8 cellular contexts compared by ENCODE assay signal in the genomic region with DNA sequence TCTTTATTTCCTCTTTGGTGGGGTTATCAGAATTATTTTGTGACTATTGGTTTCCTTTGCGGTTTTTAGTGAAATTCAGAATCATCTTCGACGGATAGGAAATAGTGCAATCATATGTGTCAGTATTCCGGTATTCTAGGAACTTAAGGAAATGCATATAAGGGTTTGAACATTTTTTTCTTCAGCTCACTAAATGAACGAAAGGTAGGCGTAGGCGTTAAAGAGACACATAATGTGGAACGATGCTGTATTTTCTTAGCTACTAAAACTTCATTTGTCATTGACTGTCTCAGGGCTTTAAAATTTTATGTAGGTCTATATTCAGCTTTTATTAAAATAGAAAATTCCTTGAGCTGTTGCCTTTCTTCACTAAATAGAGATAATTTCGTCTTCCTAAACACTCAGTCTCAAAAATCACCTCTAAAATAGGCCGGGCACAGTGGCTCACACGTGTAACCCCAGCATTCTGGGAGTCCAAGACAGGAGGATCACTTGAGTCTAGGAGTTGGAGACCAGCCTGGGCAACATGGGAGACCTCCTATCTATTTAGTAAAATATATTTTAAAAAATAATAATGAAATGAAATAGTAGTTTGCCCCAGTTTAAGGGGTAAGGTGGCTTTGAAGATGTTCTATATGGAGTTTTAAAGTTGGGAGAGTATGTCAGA. TPM values are rescaled to one million over a fixed set of nuclear protein-coding genes. Genes with fewer than 3 reads are reported as not detected.
DNase-seq lines count a peak whose midpoint lies in the region; ATAC-seq, FAIRE-seq and TF ChIP-seq lines count a peak whose summit lies in the region.

No MANE protein-coding gene starts in this region.

- H3K9me3 Mint-ChIP-seq in CD4-positive, alpha-beta T cell: no peaks in the 10 kb centered on the region
- no peaks in the 10 kb centered on the region for H3K9me3 Mint-ChIP-seq in nephron

- no peak for FAIRE-seq in RCC 7860 (lab: Jason Lieb, UNC)

- H3K27me3 ChIP-seq in CD4-positive, alpha-beta T cell (ENCODE audit: control insufficient read depth, insufficient read depth, low read length): no peaks in the 10 kb centered on the region

- DNase-seq in CD4-positive, alpha-beta T cell: no peak
- peak; percentile 95 for DNase-seq in MV-4-11 (lab: John Stamatoyannopoulos, UW)
- DNase-seq in central memory CD4-positive, alpha-beta T cell: peak; percentile 69
- no peak for DNase-seq in RCC 7860 (ENCODE audit: low spot score)
- DNase-seq in DMS53 treated with DMSO at 0.1 percent for 48 hours (lab: John Stamatoyannopoulos, UW; ENCODE audit: unreplicated experiment): no peak
- no peak for DNase-seq in HEK293T (ENCODE audit: extremely low spot score)
- DNase-seq in glomerular visceral epithelial cell (ENCODE audit: extremely low spot score): no peak

- peak overlapping the region; percentile 90 for H3K4me3 Mint-ChIP-seq in CD4-positive, alpha-beta T cell
- H3K4me3 Mint-ChIP-seq in nephron: peak overlapping the region; percentile 96 to 98 (median 97)

- H3K4me1 Mint-ChIP-seq in CD4-positive, alpha-beta T cell (ENCODE audit: low read depth): peaks cover 58% of the 10 kb centered on the region
- H3K4me1 Mint-ChIP-seq in nephron: peaks cover 33% of the 10 kb centered on the region

- peak overlapping the region; percentile 93 for H3K27ac ChIP-seq in CD4-positive, alpha-beta T cell (ENCODE audit: low read depth, low read length)

- CTCF ChIA-PET in CD4-positive, alpha-beta T cell (lab: Charles Lee): interaction anchor here (2.0 to 3.4 kb wide), 2 partner anchors 17 to 26 kb away, joined by 10 to 24 read pairs; no protein-coding TSS in a partner anchor
- CTCF ChIA-PET in HEK293T (lab: Yijun Ruan, JAX): interaction anchor here (1.8 kb wide), 1 partner anchor 17 kb away, joined by 4 read pairs; no protein-coding TSS in a partner anchor

- H3K27ac Mint-ChIP-seq in CD4-positive, alpha-beta T cell: peak overlapping the region; percentile 94
- peak overlapping the region; percentile 98 to 100 (median 100) for H3K27ac Mint-ChIP-seq in nephron

- peak; percentile 21 for ATAC-seq in CD4-positive, alpha-beta T cell (ENCODE audit: poor library complexity)

- H3K27me3 Mint-ChIP-seq in CD4-positive, alpha-beta T cell: no peaks in the 10 kb centered on the region
- no peaks in the 10 kb centered on the region for H3K27me3 Mint-ChIP-seq in nephron (ENCODE audit: low read depth)

- no peaks in the 10 kb centered on the region for H3K9me3 ChIP-seq in CD4-positive, alpha-beta T cell (ENCODE audit: control insufficient read depth, low read length)

- TF ChIP-seq CTCF in CD4-positive, alpha-beta T cell (IDR thresholded peaks at IDR 0.05): no peak
- no peak for TF ChIP-seq CTCF in nephron (IDR thresholded peaks at IDR 0.05; ENCODE audit: unreplicated experiment in 3 of 3)

- POLR2A ChIA-PET in CD4-positive, alpha-beta T cell (lab: Charles Lee): interaction anchor here (0.7 to 4.6 kb wide), 12 partner anchors 8 to 1757 kb away, joined by 3 to 103 read pairs (median 4); a partner anchor contains a TSS
- POLR2A ChIA-PET in HEK293T (lab: Yijun Ruan, JAX): interaction anchor here (1.1 kb wide), 1 partner anchor 11 kb away, joined by 3 read pairs; no protein-coding TSS in a partner anchor

- peaks cover 13% of the 10 kb centered on the region for H3K36me3 Mint-ChIP-seq in CD4-positive, alpha-beta T cell (ENCODE audit: low read depth)
- no peaks in the 10 kb centered on the region for H3K36me3 Mint-ChIP-seq in nephron (ENCODE audit: low read depth)

- intact Hi-C loops in CD4-positive, alpha-beta T cell (cut with DNase I, micrococcal nuclease): loop anchor here (1.0 to 10.0 kb wide), 4 partner anchors 17 to 549 kb away; a partner anchor contains a TSS

TF ChIP-seq in HEK293T, 16 proteins besides CTCF, POLR2A, EP300 and RAD21:
- no peak for TF ChIP-seq FOXK2 (IDR thresholded peaks at IDR 0.05)
- TF ChIP-seq ZNF384 (IDR thresholded peaks at IDR 0.05): no peak
- TF ChIP-seq BHLHE40 (IDR thresholded peaks at IDR 0.05; ENCODE audit: borderline replicate concordance): no peak
- no peak for TF ChIP-seq L3MBTL2 (conservative IDR thresholded peaks at IDR 0.05)
- TF ChIP-seq NFRKB (IDR thresholded peaks at IDR 0.05): no peak
- TF ChIP-seq FOXM1 (IDR thresholded peaks at IDR 0.05; ENCODE audit: borderline replicate concordance): no peak
- no peak for TF ChIP-seq CTBP1 (IDR thresholded peaks at IDR 0.05; ENCODE audit: borderline replicate concordance)
- no peak for TF ChIP-seq FOXA1 (IDR thresholded peaks at IDR 0.05)
- TF ChIP-seq, protein P1, sequence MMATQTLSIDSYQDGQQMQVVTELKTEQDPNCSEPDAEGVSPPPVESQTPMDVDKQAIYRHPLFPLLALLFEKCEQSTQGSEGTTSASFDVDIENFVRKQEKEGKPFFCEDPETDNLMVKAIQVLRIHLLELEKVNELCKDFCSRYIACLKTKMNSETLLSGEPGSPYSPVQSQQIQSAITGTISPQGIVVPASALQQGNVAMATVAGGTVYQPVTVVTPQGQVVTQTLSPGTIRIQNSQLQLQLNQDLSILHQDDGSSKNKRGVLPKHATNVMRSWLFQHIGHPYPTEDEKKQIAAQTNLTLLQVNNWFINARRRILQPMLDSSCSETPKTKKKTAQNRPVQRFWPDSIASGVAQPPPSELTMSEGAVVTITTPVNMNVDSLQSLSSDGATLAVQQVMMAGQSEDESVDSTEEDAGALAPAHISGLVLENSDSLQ (IDR thresholded peaks at IDR 0.05): no peak
- no peak for TF ChIP-seq TARDBP (IDR thresholded peaks at IDR 0.05)
- no peak for TF ChIP-seq ELF4 (IDR thresholded peaks at IDR 0.05)
- TF ChIP-seq HDGF (IDR thresholded peaks at IDR 0.05; ENCODE audit: borderline replicate concordance): no peak
- no peak for TF ChIP-seq ARNT (IDR thresholded peaks at IDR 0.05)
- TF ChIP-seq SUZ12 (IDR thresholded peaks at IDR 0.05): no peak
- no peak for TF ChIP-seq LEF1 (IDR thresholded peaks at IDR 0.05; ENCODE audit: borderline replicate concordance)
- no peak for TF ChIP-seq SP1 (IDR thresholded peaks at IDR 0.05)

RNA-seq across cellular contexts. Expression of a gene that starts 1.5 kb away (rescaled TPM):
- 10 to 100 TPM; 17.6 to 19.8 TPM for total RNA-seq in CD4-positive, alpha-beta T cell

Comparison
In these comparisons a context has a peak if more than half of its experiments do, and no peak if none do; other contexts are left out.
1. DNase-seq: peak in MV-4-11 (single experiment) and central memory CD4-positive, alpha-beta T cell (single experiment); none in CD4-positive, alpha-beta T cell (0 of 10), RCC 7860 (single experiment), DMS53 treated with DMSO at 0.1 percent for 48 hours (single experiment), HEK293T (single experiment) and glomerular visceral epithelial cell (single experiment).